21 cellular contexts compared by ENCODE assay signal in the genomic region with DNA sequence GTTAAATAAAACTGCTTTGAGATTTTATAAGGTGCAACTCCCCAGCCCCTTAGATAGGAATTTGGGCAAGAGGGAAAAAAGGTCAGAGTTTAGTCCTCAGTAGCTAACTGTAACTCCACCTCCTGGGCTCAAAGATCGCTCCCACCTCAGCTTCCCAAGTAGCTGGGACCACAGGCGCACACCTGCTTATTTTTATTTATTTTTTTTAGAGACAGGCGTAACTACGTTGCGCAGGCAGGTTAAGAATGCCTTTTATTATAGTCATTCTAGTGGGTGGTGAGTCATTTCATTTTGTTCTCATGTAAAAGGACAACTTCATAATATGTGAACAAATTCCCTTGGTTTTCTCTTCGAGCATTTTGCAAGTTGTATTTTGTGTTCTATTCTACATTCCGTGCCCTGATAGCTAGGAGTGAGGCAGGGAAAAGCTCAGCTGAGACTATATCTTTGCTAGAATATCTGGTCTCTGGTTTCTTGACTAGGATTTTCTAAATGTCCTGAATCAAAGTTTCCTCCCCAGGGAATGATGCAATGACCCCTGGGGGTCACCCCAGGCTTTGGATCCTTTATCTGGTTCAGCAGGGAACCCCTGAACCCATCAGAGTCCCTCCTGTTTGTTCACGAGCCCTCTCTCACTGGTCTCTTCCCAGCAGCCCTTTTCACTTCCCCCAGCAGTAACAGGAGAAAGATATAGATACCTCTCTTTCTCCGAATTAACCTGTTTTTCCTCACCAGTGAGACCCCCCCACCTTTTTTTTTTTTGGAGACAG. TPM values are rescaled to one million over a fixed set of nuclear protein-coding genes. Genes with fewer than 3 reads are reported as not detected.
DNase-seq lines count a peak whose midpoint lies in the region; ATAC-seq, FAIRE-seq and TF ChIP-seq lines count a peak whose summit lies in the region.
"Had no signal": no experiment of that assay in that cellular context is flagged by ENCODE, and none has a peak within 500 bp of the region (broad histone marks: within the 10 kb centered on the region; RNA-seq: fewer than 3 reads in every experiment).

No MANE protein-coding gene starts in this region.

- H3K36me3 ChIP-seq in CD4-positive, CD25-positive, alpha-beta regulatory T cell (ENCODE audit: control insufficient read depth, insufficient read depth, low read length) = peaks cover 29% of the 10 kb centered on the region

- peaks cover 18% of the 10 kb centered on the region for H3K4me1 ChIP-seq in CD4-positive, CD25-positive, alpha-beta regulatory T cell (ENCODE audit: control insufficient read depth, insufficient read depth, low read length, poor library complexity, severe bottlenecking)
- H3K4me1 ChIP-seq: ascending aorta had no signal

- TF ChIP-seq CTCF in choroid plexus epithelial cell (conservative IDR thresholded peaks at IDR 0.05; ENCODE audit: low read depth, low read length) (no peak), lower leg skin (IDR thresholded peaks at IDR 0.05) (no peak), omental fat pad (IDR thresholded peaks at IDR 0.05) (no peak)

- H3K27ac ChIP-seq in CD4-positive, CD25-positive, alpha-beta regulatory T cell (ENCODE audit: insufficient read depth, low read length, poor library complexity, severe bottlenecking) = no peak overlapping the region
- H3K27ac ChIP-seq: ascending aorta, heart right ventricle had no signal

- CTCF ChIA-PET in activated CD8-positive, alpha-beta memory T cell treated with anti-CD3 and anti-CD28 coated beads, Interleukin-2, amount 10 ng/mL, durations not matched to agents 7 days and 5 days (lab: Charles Lee) = interaction anchor here (1.0 kb wide), 1 partner anchor 340 kb away, joined by 3 read pairs; no protein-coding TSS in a partner anchor

- H3K4me1 Mint-ChIP-seq in CD4-positive, CD25-positive, alpha-beta regulatory T cell = peaks cover 19 to 29% (median 23%) of the 10 kb centered on the region in 4 donors
- H3K4me1 Mint-ChIP-seq in activated CD8-positive, alpha-beta memory T cell treated with anti-CD3 and anti-CD28 coated beads, Interleukin-2, amount 10 ng/mL, durations not matched to agents 7 days and 5 days = peaks cover 17% of the 10 kb centered on the region

- no peaks in the 10 kb centered on the region for H3K27me3 ChIP-seq in CD4-positive, CD25-positive, alpha-beta regulatory T cell (ENCODE audit: control insufficient read depth, insufficient read depth, low read length)
- H3K27me3 ChIP-seq: ascending aorta, heart right ventricle had no signal

- intact Hi-C loops in lower leg skin (cut with DNase I; ENCODE audit: low total_unique reads) = loop anchor here (5.0 kb wide), 1 partner anchor 335 kb away; no protein-coding TSS in a partner anchor

- H3K36me3 Mint-ChIP-seq in CD4-positive, CD25-positive, alpha-beta regulatory T cell = peaks cover 20% of the 10 kb centered on the region
- peaks cover 15% of the 10 kb centered on the region for H3K36me3 Mint-ChIP-seq in activated CD8-positive, alpha-beta memory T cell treated with anti-CD3 and anti-CD28 coated beads, Interleukin-2, amount 10 ng/mL, durations not matched to agents 7 days and 5 days

- DNase-seq in CD4-positive, CD25-positive, alpha-beta regulatory T cell = no peak
- DNase-seq in M059J (ENCODE audit: low read depth) = peak; percentile 66
- DNase-seq in choroid plexus epithelial cell (ENCODE audit: low read depth) = peak; percentile 64
- no peak for DNase-seq in left lobe of liver (ENCODE audit: low spot score)
- DNase-seq in activated CD8-positive, alpha-beta memory T cell treated with anti-CD3 and anti-CD28 coated beads, Interleukin-2, amount 10 ng/mL, durations not matched to agents 7 days and 5 days = no peak
- DNase-seq in GM12892 (ENCODE audit: insufficient read length) = no peak
- DNase-seq in lower leg skin (ENCODE audit: low spot score in 2 of 2) = no peak
- DNase-seq in omental fat pad (ENCODE audit: low spot score) = no peak
- DNase-seq: activated CD4-positive, CD25-positive, alpha-beta regulatory T cell treated with anti-CD3 and anti-CD28 coated beads, Interleukin-2, amount 50 U/mL, for 72 hours; activated CD8-positive, alpha-beta memory T cell treated with anti-CD3 and anti-CD28 coated beads, Interleukin-2, amount 50 U/mL, for 48 hours; activated naive CD4-positive, alpha-beta T cell; dermis blood vessel endothelial cell; heart right ventricle; islet precursor cell; NCI-H1930; NCI-H510A treated with DMSO at 0.1 percent for 48 hours; SIG-M5; T-helper 2 cell had no signal

- H3K27ac Mint-ChIP-seq in CD4-positive, CD25-positive, alpha-beta regulatory T cell = peak overlapping the region in 2 of 3 donors; percentile 33 to 38
- H3K27ac Mint-ChIP-seq in activated CD8-positive, alpha-beta memory T cell treated with anti-CD3 and anti-CD28 coated beads, Interleukin-2, amount 10 ng/mL, durations not matched to agents 7 days and 5 days = no peak overlapping the region

- TF ChIP-seq POLR2A in GM12892 (IDR thresholded peaks at IDR 0.05; ENCODE audit: low read depth, low read length) = no peak
- no peak for TF ChIP-seq POLR2A in lower leg skin (IDR thresholded peaks at IDR 0.05)

- H3K9me3 ChIP-seq in CD4-positive, CD25-positive, alpha-beta regulatory T cell (ENCODE audit: control insufficient read depth in 2 of 2, low read length in 2 of 2) = no peaks in the 10 kb centered on the region
- H3K9me3 ChIP-seq: ascending aorta, heart right ventricle had no signal

- H3K4me3 ChIP-seq in CD4-positive, CD25-positive, alpha-beta regulatory T cell (ENCODE audit: low read depth, low read length) = no peak overlapping the region
- H3K4me3 ChIP-seq in choroid plexus epithelial cell (ENCODE audit: low read depth, low read length) (no peak overlapping the region), lower leg skin (ENCODE audit: low read depth, poor library complexity, severe bottlenecking) (no peak overlapping the region)
- H3K4me3 ChIP-seq: ascending aorta, heart right ventricle had no signal

- WGBS in lower leg skin, 2 donors = 73 to 77% methylated on average over 9 of the region's 9 CpGs

- no peak for ATAC-seq in CD4-positive, CD25-positive, alpha-beta regulatory T cell (ENCODE audit: low read depth in 2 of 2)
- ATAC-seq in left lobe of liver = peak; percentile 68
- no peak for ATAC-seq in activated CD8-positive, alpha-beta memory T cell treated with anti-CD3 and anti-CD28 coated beads, Interleukin-2, amount 10 ng/mL, durations not matched to agents 7 days and 5 days
- ATAC-seq in omental fat pad (ENCODE audit: low FRiP score) = no peak
- ATAC-seq: heart right ventricle had no signal

- no peak for FAIRE-seq in GM12892 (lab: Jason Lieb, UNC)
- FAIRE-seq: GM19239 had no signal

- H3K9me3 Mint-ChIP-seq in CD4-positive, CD25-positive, alpha-beta regulatory T cell = no peaks in the 10 kb centered on the region
- no peaks in the 10 kb centered on the region for H3K9me3 Mint-ChIP-seq in activated CD8-positive, alpha-beta memory T cell treated with anti-CD3 and anti-CD28 coated beads, Interleukin-2, amount 10 ng/mL, durations not matched to agents 7 days and 5 days (ENCODE audit: low read depth)
- H3K9me3 Mint-ChIP-seq: neural crest cell had no signal

- no peak overlapping the region for H3K4me3 Mint-ChIP-seq in CD4-positive, CD25-positive, alpha-beta regulatory T cell
- H3K4me3 Mint-ChIP-seq in activated CD8-positive, alpha-beta memory T cell treated with anti-CD3 and anti-CD28 coated beads, Interleukin-2, amount 10 ng/mL, durations not matched to agents 7 days and 5 days = no peak overlapping the region
- H3K4me3 Mint-ChIP-seq: neural crest cell had no signal

- no peaks in the 10 kb centered on the region for H3K27me3 Mint-ChIP-seq in CD4-positive, CD25-positive, alpha-beta regulatory T cell
- no peaks in the 10 kb centered on the region for H3K27me3 Mint-ChIP-seq in activated CD8-positive, alpha-beta memory T cell treated with anti-CD3 and anti-CD28 coated beads, Interleukin-2, amount 10 ng/mL, durations not matched to agents 7 days and 5 days

RNA-seq across cellular contexts. Expression of a gene that starts 14.4 kb away (rescaled TPM):
- total RNA-seq in CD4-positive, CD25-positive, alpha-beta regulatory T cell = 85.4 TPM
- 10 to 100 TPM; 30.9 to 49.5 (median 39.4) TPM for polyA plus RNA-seq in CD4-positive, CD25-positive, alpha-beta regulatory T cell
- 30.4 and 34.2 TPM in 2 replicates for total RNA-seq in M059J (2014; rRNA removed; shearing (Covaris generic))
- 30.4 TPM for total RNA-seq in left lobe of liver
- total RNA-seq in activated CD8-positive, alpha-beta memory T cell treated with anti-CD3 and anti-CD28 coated beads, Interleukin-2, amount 10 ng/mL, durations not matched to agents 7 days and 5 days = 10 to 100 TPM; 43.2 to 51.6 TPM
- polyA plus RNA-seq in GM12892 (2012; ENCODE audit: missing spikeins) = 53.9 TPM
- 10 to 100 TPM; 33.8 to 59.4 (median 39.7) TPM for total RNA-seq in lower leg skin
- total RNA-seq in omental fat pad = 10 to 100 TPM; 32.6 to 47.3 (median 46.2) TPM

Comparison
In these comparisons a context has a peak if more than half of its experiments do, and no peak if none do; other contexts are left out.
1. DNase-seq: peak in M059J (single experiment) and choroid plexus epithelial cell (single experiment); none in CD4-positive, CD25-positive, alpha-beta regulatory T cell (0 of 3), left lobe of liver (single experiment), activated CD8-positive, alpha-beta memory T cell treated with anti-CD3 and anti-CD28 coated beads, Interleukin-2, amount 10 ng/mL, durations not matched to agents 7 days and 5 days (single experiment), GM12892 (single experiment), lower leg skin (0 of 2) and omental fat pad (single experiment).